In the genomic region with DNA sequence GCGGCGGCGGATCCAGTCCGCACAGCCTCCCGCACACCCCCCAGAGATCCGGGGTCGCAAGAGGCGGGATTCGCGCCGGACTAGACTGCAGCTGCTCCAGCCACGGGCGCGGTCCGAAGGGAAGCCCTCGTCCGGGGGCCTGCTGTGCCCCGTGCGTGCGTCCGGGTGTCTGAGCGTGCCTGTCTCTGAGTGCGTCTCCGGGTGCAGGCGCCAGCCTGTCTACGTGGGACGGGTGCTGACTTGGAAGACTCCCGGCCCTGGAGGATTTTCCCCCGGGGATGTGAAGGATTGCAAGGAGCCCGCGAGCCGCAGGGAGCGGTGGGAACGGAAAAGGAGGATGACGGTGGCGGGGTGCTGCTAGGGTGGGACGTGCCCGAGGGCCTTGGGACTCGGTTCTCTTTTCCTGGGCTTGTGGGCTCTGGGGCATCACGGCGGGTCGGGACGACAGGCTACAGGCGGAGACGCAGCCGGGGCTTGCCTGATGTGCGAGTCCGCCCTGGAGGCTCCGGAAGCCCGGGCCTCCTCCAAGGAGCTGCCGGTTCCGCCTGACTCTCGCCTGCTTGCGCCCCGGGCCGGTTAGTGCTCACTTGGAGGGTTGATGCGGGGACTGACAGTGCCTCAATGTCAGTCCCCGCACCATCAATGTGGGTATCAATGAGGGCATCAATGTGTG, we compare ENCODE assay signal across 11 cellular contexts. TPM values are rescaled to one million over a fixed set of nuclear protein-coding genes. Genes with fewer than 3 reads are reported as not detected.
A peak's percentile ranks its signal among the peaks of the same experiment; 100 is the strongest.
DNase-seq lines count a peak whose midpoint lies in the region; TF ChIP-seq lines count a peak whose summit lies in the region.
"Had no signal": no experiment of that assay in that cellular context is flagged by ENCODE, and none has a peak within 500 bp of the region (broad histone marks: within the 10 kb centered on the region; RNA-seq: fewer than 3 reads in every experiment).

No MANE protein-coding gene starts in this region.

- H3K14ac ChIP-seq in trophoblast cell (ENCODE audit: low read length), result peak overlapping the region; percentile 26

- no peaks in the 10 kb centered on the region for H3K36me3 ChIP-seq in hepatocyte (replicated peaks; ENCODE audit: insufficient read depth, low read depth)
- peaks cover 4 to 7% of the 10 kb centered on the region in 2 experiments for H3K36me3 ChIP-seq in trophoblast cell (ENCODE audit: control insufficient read depth in 1 of 2, insufficient read depth in 2 of 2, low read length in 2 of 2)

- H3K4me2 ChIP-seq in hepatocyte (peak overlapping the region; percentile 90), trophoblast cell (ENCODE audit: low read length) (peak overlapping the region; percentile 88)

- H3K23ac ChIP-seq in trophoblast cell (ENCODE audit: low read length), result no peak overlapping the region

- H2AFZ ChIP-seq in hepatocyte, result peak overlapping the region; percentile 69
- peak overlapping the region; percentile 81 for H2AFZ ChIP-seq in trophoblast cell (ENCODE audit: insufficient read depth, low read length, poor library complexity)

- peak overlapping the region; percentile 47 for H2BK12ac ChIP-seq in trophoblast cell (ENCODE audit: low read length)

- 4% methylated on average over 52 of the region's 58 CpGs for WGBS in hepatocyte (ENCODE audit: low lambda C conversion rate, missing lambda C conversion rate)
- WGBS in trophoblast cell (ENCODE audit: extremely low coverage, insufficient coverage, insufficient read length), result no CpG with 5 or more reads among the region's 58 CpGs

- peaks cover under 1% of the 10 kb centered on the region for H3K36me3 Mint-ChIP-seq in Calu3 (ENCODE audit: insufficient read depth, unreplicated experiment)

- H4K8ac ChIP-seq in trophoblast cell (ENCODE audit: low read depth, low read length), result peak overlapping the region; percentile 71

- H3K79me2 ChIP-seq in hepatocyte, result no peaks in the 10 kb centered on the region
- H3K79me2 ChIP-seq in trophoblast cell (ENCODE audit: control insufficient read depth, insufficient read depth, low read length, poor library complexity), result peaks cover 15% of the 10 kb centered on the region

- H3K27ac Mint-ChIP-seq in Calu3 (ENCODE audit: unreplicated experiment), result no peak overlapping the region
- H3K27ac Mint-ChIP-seq: activated naive CD4-positive, alpha-beta T cell treated with anti-CD3 and anti-CD28 coated beads for 36 hours; CD4-positive, CD25-positive, alpha-beta regulatory T cell had no signal

- H2BK120ac ChIP-seq in trophoblast cell (ENCODE audit: insufficient read depth, low read length, poor library complexity), result peak overlapping the region; percentile 61

- no peaks in the 10 kb centered on the region for H3K4me1 Mint-ChIP-seq in Calu3 (ENCODE audit: low read depth, unreplicated experiment)

- H3K9me3 Mint-ChIP-seq in Calu3 (ENCODE audit: low read depth, unreplicated experiment), result no peaks in the 10 kb centered on the region
- H3K9me3 Mint-ChIP-seq: activated naive CD4-positive, alpha-beta T cell treated with anti-CD3 and anti-CD28 coated beads for 36 hours had no signal

- H3K27me3 Mint-ChIP-seq in Calu3 (ENCODE audit: unreplicated experiment), result peaks cover 100% of the 10 kb centered on the region

- no peaks in the 10 kb centered on the region for H3K9me2 ChIP-seq in hepatocyte (replicated peaks; ENCODE audit: insufficient read depth)

- peak overlapping the region; percentile 11 for H2BK5ac ChIP-seq in trophoblast cell (ENCODE audit: low read depth, low read length, poor library complexity)

- no TSS peak for BruUV-seq in Calu3 (replicated peaks; lab: Mats Ljungman, UMichigan)

- no peak overlapping the region for H3K9ac ChIP-seq in trophoblast cell (ENCODE audit: low read length)

- no peak for TF ChIP-seq CTCF in AG10803 (conservative IDR thresholded peaks at IDR 0.05; ENCODE audit: low read length)
- no peak for TF ChIP-seq CTCF in hepatocyte (IDR thresholded peaks at IDR 0.05; ENCODE audit: poor library complexity)
- TF ChIP-seq CTCF in Calu3 (IDR thresholded peaks at IDR 0.05; ENCODE audit: unreplicated experiment), result no peak

- DNase-seq in AG10803 (ENCODE audit: low read depth) (peak; percentile 47), astrocyte of the hippocampus (ENCODE audit: low read depth, low spot score) (peak; percentile 47), hepatocyte (ENCODE audit: low spot score) (peak; percentile 67), trophoblast cell (peak in 1 of 2 donors; percentile 21), Calu3 (no peak), NCI-H187 (lab: John Stamatoyannopoulos, UW) (no peak), HCEC 1CT (no peak), LoVo (ENCODE audit: low spot score) (no peak)
- DNase-seq: activated naive CD4-positive, alpha-beta T cell treated with anti-CD3 and anti-CD28 coated beads for 36 hours; CD4-positive, CD25-positive, alpha-beta regulatory T cell; NCI-H1417 treated with DMSO at 0.1 percent for 48 hours had no signal

- H3K4me1 ChIP-seq in hepatocyte (ENCODE audit: insufficient read depth) (peaks cover 29% of the 10 kb centered on the region), trophoblast cell (ENCODE audit: control insufficient read depth in 1 of 2, insufficient read depth in 2 of 2, low read length in 2 of 2) (peaks cover 30 to 35% of the 10 kb centered on the region in 2 experiments)

- peak overlapping the region; percentile 83 for H4K91ac ChIP-seq in trophoblast cell (ENCODE audit: low read depth, low read length)

- peak overlapping the region; percentile 49 for H3K4me3 ChIP-seq in AG10803 (ENCODE audit: low read length)
- H3K4me3 ChIP-seq in hepatocyte, result peak overlapping the region; percentile 37
- peak overlapping the region; percentile 68 for H3K4me3 ChIP-seq in trophoblast cell (ENCODE audit: low read depth, low read length)

- H3K79me1 ChIP-seq in trophoblast cell (ENCODE audit: low read length), result peaks cover 16% of the 10 kb centered on the region

- no peak overlapping the region for H3K4me3 Mint-ChIP-seq in Calu3 (ENCODE audit: low read depth, unreplicated experiment)
- H3K4me3 Mint-ChIP-seq: activated naive CD4-positive, alpha-beta T cell treated with anti-CD3 and anti-CD28 coated beads for 36 hours had no signal

- intact Hi-C loops in Calu3 (cut with micrococcal nuclease; ENCODE audit: unreplicated experiment), result no loop called here

- peaks cover 3% of the 10 kb centered on the region for H4K20me1 ChIP-seq in hepatocyte (ENCODE audit: insufficient read depth, poor library complexity, severe bottlenecking)

- H3K27ac ChIP-seq in hepatocyte, result no peak overlapping the region
- H3K27ac ChIP-seq in trophoblast cell (ENCODE audit: low read depth, low read length), result no peak overlapping the region

- CTCF ChIA-PET in Calu3 (lab: Charles Lee), result no interaction called here

- H4K12ac ChIP-seq in trophoblast cell (ENCODE audit: low read depth, low read length), result peak overlapping the region; percentile 19

- H3K27me3 ChIP-seq in hepatocyte, result peaks cover 80% of the 10 kb centered on the region
- peaks cover 11% of the 10 kb centered on the region for H3K27me3 ChIP-seq in trophoblast cell (ENCODE audit: insufficient read depth, low read length)

- H3K9me3 ChIP-seq in hepatocyte (ENCODE audit: low read depth) (no peaks in the 10 kb centered on the region), trophoblast cell (ENCODE audit: insufficient read depth, low read depth, low read length) (peaks cover 5% of the 10 kb centered on the region)

- peak overlapping the region; percentile 17 for H3K4ac ChIP-seq in trophoblast cell (ENCODE audit: low read depth, low read length)

- no peak overlapping the region for H2AK5ac ChIP-seq in trophoblast cell (ENCODE audit: low read length)

- peak overlapping the region; percentile 61 for H3K18ac ChIP-seq in trophoblast cell (ENCODE audit: low read length)

RNA-seq across cellular contexts. Expression of gene MAFB, which starts 5.7 kb away (rescaled TPM):
- 3.4 and 3.7 TPM in 2 replicates for total RNA-seq in hepatocyte
- polyA plus RNA-seq in hepatocyte, result 4.1 and 5.7 TPM in 2 replicates
- polyA plus RNA-seq in trophoblast cell (2013), result 13.0 and 14.8 TPM in 2 replicates
- total RNA-seq in Calu3 (2022), result 0.10 and 0.17 TPM in 2 replicates
- total RNA-seq: activated naive CD4-positive, alpha-beta T cell treated with anti-CD3 and anti-CD28 coated beads for 36 hours; CD4-positive, CD25-positive, alpha-beta regulatory T cell had no signal

Comparison
In these comparisons a context has a peak if more than half of its experiments do, and no peak if none do; other contexts are left out.
1. DNase-seq: peak in AG10803 (single experiment), astrocyte of the hippocampus (single experiment) and hepatocyte (single experiment); none in Calu3 (single experiment), NCI-H187 (0 of 2), HCEC 1CT (single experiment) and LoVo (single experiment).
2. Peak in every context shown above with its lines, with median percentiles within 50 percentile points of each other: H3K4me3 ChIP-seq.